ENCODE assay signal across 7 cellular contexts in genomic region chr12:10791769-10792168, GRCh38. TPM values are rescaled to one million over a fixed set of nuclear protein-coding genes. Genes with fewer than 3 reads are reported as not detected.
"Had no signal": no experiment of that assay in that cellular context is flagged by ENCODE, and none has a peak within 500 bp of the region (broad histone marks: within the 10 kb centered on the region; RNA-seq: fewer than 3 reads in every experiment).

No MANE protein-coding gene starts in this region.

RNA-seq across cellular contexts. Expression of gene TAS2R7, which starts 10.7 kb away (rescaled TPM):
- total RNA-seq: GM23248, GM23338, H1, H4, H7, H9, HFFc6 had no signal
- polyA plus RNA-seq: GM23248, GM23338, H1 had no signal

RNA-seq across cellular contexts. Expression of gene TAS2R8, which starts 15.3 kb away (rescaled TPM):
- total RNA-seq: GM23248, GM23338, H1, H4, H7, H9, HFFc6 had no signal
- polyA plus RNA-seq: GM23248, GM23338, H1 had no signal

RNA-seq across cellular contexts. Expression of gene TAS2R9, which starts 18.2 kb away (rescaled TPM):
- total RNA-seq: GM23248, GM23338, H1, H4, H7, H9, HFFc6 had no signal
- polyA plus RNA-seq: GM23248, GM23338, H1 had no signal

RNA-seq across cellular contexts. Expression of gene TAS2R10, which starts 34.4 kb away (rescaled TPM):
- total RNA-seq: GM23248, H1 had no signal
- polyA plus RNA-seq: GM23248 had no signal

RNA-seq across cellular contexts. Expression of gene PRR4, which starts 57.5 kb away (rescaled TPM):
- total RNA-seq: H1 had no signal
